ENCODE assay signal across 1 cellular context in the genomic region with DNA sequence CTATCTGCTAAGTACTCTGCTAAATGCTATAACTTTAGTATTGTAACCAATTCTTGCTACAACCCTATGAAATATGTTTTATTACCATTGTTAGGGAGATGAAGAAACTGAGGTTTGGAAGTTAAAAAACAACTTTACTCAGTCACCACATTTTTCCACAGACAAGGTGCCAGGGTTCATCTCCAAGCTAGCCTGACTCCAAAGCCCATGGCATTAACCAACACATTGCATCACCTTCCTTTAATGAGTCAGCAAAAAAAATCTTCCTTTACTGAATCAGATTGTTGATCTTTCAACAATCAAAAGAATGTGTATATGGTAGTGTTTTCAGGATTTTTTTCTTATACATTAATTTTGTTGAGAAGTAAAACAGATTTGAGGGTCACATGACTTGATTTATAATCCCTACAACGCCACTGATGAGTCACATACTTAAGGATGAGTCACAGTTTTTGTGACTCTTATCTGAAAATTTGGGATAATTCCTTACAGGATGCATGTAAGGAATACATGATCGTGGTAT.
TF ChIP-seq lines count a peak whose summit lies in the region.

No MANE protein-coding gene starts in this region.

TF ChIP-seq in K562, 482 proteins besides CTCF, POLR2A, EP300 and RAD21 (continued from another document and continues in another):
- TF ChIP-seq MYC (IDR thresholded peaks at IDR 0.05; ENCODE audit: low read depth, low read length) (peak; percentile 65), MYC (CRISPR knock-in tag; IDR thresholded peaks at IDR 0.05; ENCODE audit: borderline replicate concordance, low read depth) (no peak), MXD1 (CRISPR knock-in tag; IDR thresholded peaks at IDR 0.05; ENCODE audit: borderline replicate concordance, poor library complexity, severe bottlenecking) (no peak), SP1 (CRISPR knock-in tag; IDR thresholded peaks at IDR 0.05) (no peak), PURB (CRISPR knock-in tag; IDR thresholded peaks at IDR 0.05; ENCODE audit: low read depth) (no peak), CEBPB (tag; IDR thresholded peaks at IDR 0.05) (peak; percentile 98), MBD1 (CRISPR knock-in tag; IDR thresholded peaks at IDR 0.05) (no peak), SREBF1 (IDR thresholded peaks at IDR 0.05; ENCODE audit: borderline replicate concordance, low read depth, low read length) (no peak), NFIX (CRISPR knock-in tag; IDR thresholded peaks at IDR 0.05; ENCODE audit: low read depth) (no peak), GATAD2A (IDR thresholded peaks at IDR 0.05) (peak; percentile 65; the same call in 1 of the 2 replicates), SIN3A (IDR thresholded peaks at IDR 0.05; ENCODE audit: borderline replicate concordance in 2 of 2, control insufficient read depth in 1 of 2, low read depth in 2 of 2, low read length in 2 of 2) (no peak), DMBX1 (CRISPR knock-in tag; IDR thresholded peaks at IDR 0.05; ENCODE audit: borderline replicate concordance) (peak; percentile 86), NUFIP1 (IDR thresholded peaks at IDR 0.05; ENCODE audit: partially characterized antibody) (no peak), CTBP1 (IDR thresholded peaks at IDR 0.05; ENCODE audit: borderline replicate concordance) (0 out of 2 replicates have a peak, but pooled peaks have one; percentile 72), TAF1 (IDR thresholded peaks at IDR 0.05; ENCODE audit: control insufficient read depth, extremely low read depth, insufficient read depth, low read length, severe bottlenecking) (no peak), SRSF9 (IDR thresholded peaks at IDR 0.05; ENCODE audit: borderline replicate concordance, low read depth, low read length) (no peak), HDAC1 (IDR thresholded peaks at IDR 0.05) (peak in 1 of 2 experiments; percentile 74; a peak in 2 of 4 replicates), FOXJ3 (CRISPR knock-in tag; IDR thresholded peaks at IDR 0.05) (no peak), SMARCA4 (IDR thresholded peaks at IDR 0.05) (peak; percentile 98), HDGF (IDR thresholded peaks at IDR 0.05) (no peak), ZFP91 (CRISPR knock-in tag; IDR thresholded peaks at IDR 0.05) (no peak), SAFB (IDR thresholded peaks at IDR 0.05; ENCODE audit: borderline replicate concordance, low read depth, low read length) (no peak), CAMTA2 (CRISPR knock-in tag; conservative IDR thresholded peaks at IDR 0.05) (no peak), SREBF2 (CRISPR knock-in tag; IDR thresholded peaks at IDR 0.05) (no peak), MCM7 (IDR thresholded peaks at IDR 0.05) (no peak), THRB (CRISPR knock-in tag; conservative IDR thresholded peaks at IDR 0.05) (no peak), PHF8 (IDR thresholded peaks at IDR 0.05; ENCODE audit: borderline replicate concordance, low read length) (no peak), ZFP36 (IDR thresholded peaks at IDR 0.05; ENCODE audit: low read depth, low read length, partially characterized antibody) (no peak), ZHX1 (conservative IDR thresholded peaks at IDR 0.05; ENCODE audit: low read length) (no peak), ZNF668 (CRISPR knock-in tag; IDR thresholded peaks at IDR 0.05) (0 out of 2 replicates have a peak, but pooled peaks have one; percentile 9), SAP30 (IDR thresholded peaks at IDR 0.05; ENCODE audit: borderline replicate concordance, insufficient read depth, low read depth, low read length, poor library complexity, severe bottlenecking) (no peak), U2AF1 (optimal IDR thresholded peaks at IDR 0.05; ENCODE audit: low read depth, low read length) (no peak), MCM5 (IDR thresholded peaks at IDR 0.05; ENCODE audit: low read depth) (no peak), TOE1 (IDR thresholded peaks at IDR 0.05; ENCODE audit: borderline replicate concordance) (peak; percentile 97), TOE1 (CRISPR knock-in tag; IDR thresholded peaks at IDR 0.05; ENCODE audit: borderline replicate concordance, low read depth) (no peak), RBM39 (optimal IDR thresholded peaks at IDR 0.05; ENCODE audit: low read depth, low read length) (no peak), STAT5B (CRISPR knock-in tag; IDR thresholded peaks at IDR 0.05) (no peak), ZNF347 (CRISPR knock-in tag; IDR thresholded peaks at IDR 0.05; ENCODE audit: low read depth) (no peak), ZBTB34 (CRISPR knock-in tag; IDR thresholded peaks at IDR 0.05) (0 out of 2 replicates have a peak, but pooled peaks have one; percentile 41), POLR2AphosphoS5 (IDR thresholded peaks at IDR 0.05; ENCODE audit: control insufficient read depth, insufficient read depth, low read depth, low read length) (no peak), RBM14 (IDR thresholded peaks at IDR 0.05; ENCODE audit: borderline replicate concordance, insufficient read depth, low read depth, low read length) (no peak), HLTF (IDR thresholded peaks at IDR 0.05) (no peak), CBFA2T3 (IDR thresholded peaks at IDR 0.05) (peak; percentile 60)
- TF ChIP-seq, protein P1, sequence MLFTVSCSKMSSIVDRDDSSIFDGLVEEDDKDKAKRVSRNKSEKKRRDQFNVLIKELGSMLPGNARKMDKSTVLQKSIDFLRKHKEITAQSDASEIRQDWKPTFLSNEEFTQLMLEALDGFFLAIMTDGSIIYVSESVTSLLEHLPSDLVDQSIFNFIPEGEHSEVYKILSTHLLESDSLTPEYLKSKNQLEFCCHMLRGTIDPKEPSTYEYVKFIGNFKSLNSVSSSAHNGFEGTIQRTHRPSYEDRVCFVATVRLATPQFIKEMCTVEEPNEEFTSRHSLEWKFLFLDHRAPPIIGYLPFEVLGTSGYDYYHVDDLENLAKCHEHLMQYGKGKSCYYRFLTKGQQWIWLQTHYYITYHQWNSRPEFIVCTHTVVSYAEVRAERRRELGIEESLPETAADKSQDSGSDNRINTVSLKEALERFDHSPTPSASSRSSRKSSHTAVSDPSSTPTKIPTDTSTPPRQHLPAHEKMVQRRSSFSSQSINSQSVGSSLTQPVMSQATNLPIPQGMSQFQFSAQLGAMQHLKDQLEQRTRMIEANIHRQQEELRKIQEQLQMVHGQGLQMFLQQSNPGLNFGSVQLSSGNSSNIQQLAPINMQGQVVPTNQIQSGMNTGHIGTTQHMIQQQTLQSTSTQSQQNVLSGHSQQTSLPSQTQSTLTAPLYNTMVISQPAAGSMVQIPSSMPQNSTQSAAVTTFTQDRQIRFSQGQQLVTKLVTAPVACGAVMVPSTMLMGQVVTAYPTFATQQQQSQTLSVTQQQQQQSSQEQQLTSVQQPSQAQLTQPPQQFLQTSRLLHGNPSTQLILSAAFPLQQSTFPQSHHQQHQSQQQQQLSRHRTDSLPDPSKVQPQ (CRISPR knock-in tag; IDR thresholded peaks at IDR 0.05; ENCODE audit: borderline replicate concordance) = no peak
- TF ChIP-seq, protein P2, sequence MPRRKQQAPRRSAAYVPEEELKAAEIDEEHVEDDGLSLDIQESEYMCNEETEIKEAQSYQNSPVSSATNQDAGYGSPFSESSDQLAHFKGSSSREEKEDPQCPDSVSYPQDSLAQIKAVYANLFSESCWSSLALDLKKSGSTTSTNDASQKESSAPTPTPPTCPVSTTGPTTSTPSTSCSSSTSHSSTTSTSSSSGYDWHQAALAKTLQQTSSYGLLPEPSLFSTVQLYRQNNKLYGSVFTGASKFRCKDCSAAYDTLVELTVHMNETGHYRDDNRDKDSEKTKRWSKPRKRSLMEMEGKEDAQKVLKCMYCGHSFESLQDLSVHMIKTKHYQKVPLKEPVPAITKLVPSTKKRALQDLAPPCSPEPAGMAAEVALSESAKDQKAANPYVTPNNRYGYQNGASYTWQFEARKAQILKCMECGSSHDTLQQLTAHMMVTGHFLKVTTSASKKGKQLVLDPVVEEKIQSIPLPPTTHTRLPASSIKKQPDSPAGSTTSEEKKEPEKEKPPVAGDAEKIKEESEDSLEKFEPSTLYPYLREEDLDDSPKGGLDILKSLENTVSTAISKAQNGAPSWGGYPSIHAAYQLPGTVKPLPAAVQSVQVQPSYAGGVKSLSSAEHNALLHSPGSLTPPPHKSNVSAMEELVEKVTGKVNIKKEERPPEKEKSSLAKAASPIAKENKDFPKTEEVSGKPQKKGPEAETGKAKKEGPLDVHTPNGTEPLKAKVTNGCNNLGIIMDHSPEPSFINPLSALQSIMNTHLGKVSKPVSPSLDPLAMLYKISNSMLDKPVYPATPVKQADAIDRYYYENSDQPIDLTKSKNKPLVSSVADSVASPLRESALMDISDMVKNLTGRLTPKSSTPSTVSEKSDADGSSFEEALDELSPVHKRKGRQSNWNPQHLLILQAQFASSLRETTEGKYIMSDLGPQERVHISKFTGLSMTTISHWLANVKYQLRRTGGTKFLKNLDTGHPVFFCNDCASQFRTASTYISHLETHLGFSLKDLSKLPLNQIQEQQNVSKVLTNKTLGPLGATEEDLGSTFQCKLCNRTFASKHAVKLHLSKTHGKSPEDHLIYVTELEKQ (CRISPR knock-in tag; IDR thresholded peaks at IDR 0.05) = no peak
- TF ChIP-seq, protein P3, sequence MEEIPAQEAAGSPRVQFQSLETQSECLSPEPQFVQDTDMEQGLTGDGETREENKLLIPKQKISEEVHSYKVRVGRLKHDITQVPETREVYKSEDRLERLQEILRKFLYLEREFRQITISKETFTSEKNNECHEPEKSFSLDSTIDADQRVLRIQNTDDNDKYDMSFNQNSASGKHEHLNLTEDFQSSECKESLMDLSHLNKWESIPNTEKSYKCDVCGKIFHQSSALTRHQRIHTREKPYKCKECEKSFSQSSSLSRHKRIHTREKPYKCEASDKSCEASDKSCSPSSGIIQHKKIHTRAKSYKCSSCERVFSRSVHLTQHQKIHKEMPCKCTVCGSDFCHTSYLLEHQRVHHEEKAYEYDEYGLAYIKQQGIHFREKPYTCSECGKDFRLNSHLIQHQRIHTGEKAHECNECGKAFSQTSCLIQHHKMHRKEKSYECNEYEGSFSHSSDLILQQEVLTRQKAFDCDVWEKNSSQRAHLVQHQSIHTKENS (CRISPR knock-in tag; IDR thresholded peaks at IDR 0.05) = no peak
